In the genomic region with DNA sequence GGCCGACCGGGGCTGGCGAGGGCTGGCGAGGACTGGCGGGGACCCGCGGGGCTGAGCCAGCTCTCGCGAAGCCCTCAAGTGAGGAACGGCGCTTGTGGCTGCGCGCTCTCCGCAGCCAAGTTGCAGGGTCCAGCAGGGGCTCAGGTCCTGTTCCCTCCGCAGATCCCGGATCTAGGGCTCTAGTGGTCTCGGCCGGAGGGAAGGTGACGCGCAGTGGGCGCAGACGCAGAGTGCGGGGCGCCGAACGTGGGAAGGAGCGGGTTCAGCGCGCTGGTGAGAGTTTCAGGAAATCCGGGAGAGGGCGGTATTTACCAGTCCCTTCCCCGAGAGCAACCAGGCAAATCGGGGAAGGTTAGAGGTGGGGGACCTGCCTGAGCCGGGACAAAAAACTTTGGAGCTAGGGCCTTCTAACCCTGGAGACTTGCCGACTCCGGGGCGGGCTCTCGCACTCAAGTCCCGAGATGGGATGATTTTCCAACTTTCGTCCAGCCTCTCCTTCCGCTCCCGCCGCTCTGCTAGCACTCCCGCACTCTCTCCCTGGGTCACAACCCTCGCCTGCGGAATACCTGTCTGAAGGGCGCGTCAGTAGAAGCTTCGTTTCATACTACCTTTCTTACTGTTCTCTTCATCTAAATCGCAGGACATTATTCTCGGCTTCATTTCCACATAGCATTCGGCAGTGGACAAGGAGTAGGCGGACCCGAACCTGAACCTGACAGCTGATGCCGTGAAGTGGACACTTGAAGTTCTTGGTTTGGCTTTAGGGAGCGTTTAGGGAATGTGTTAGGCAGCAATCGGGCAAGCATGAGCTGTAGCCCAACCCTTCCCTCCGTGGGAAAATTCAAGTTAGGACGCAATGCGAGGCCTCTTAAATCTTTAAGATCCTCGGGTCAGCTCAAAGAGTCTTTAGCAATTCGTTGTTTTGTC, we compare ENCODE assay signal across 1 cellular context.
A peak's percentile ranks its signal among the peaks of the same experiment; 100 is the strongest.
TF ChIP-seq lines count a peak whose summit lies in the region.

No MANE protein-coding gene starts in this region.

TF ChIP-seq in HepG2, 621 proteins besides CTCF, POLR2A, EP300 and RAD21 (continued from another document and continues in another):
- TF ChIP-seq, protein P1, sequence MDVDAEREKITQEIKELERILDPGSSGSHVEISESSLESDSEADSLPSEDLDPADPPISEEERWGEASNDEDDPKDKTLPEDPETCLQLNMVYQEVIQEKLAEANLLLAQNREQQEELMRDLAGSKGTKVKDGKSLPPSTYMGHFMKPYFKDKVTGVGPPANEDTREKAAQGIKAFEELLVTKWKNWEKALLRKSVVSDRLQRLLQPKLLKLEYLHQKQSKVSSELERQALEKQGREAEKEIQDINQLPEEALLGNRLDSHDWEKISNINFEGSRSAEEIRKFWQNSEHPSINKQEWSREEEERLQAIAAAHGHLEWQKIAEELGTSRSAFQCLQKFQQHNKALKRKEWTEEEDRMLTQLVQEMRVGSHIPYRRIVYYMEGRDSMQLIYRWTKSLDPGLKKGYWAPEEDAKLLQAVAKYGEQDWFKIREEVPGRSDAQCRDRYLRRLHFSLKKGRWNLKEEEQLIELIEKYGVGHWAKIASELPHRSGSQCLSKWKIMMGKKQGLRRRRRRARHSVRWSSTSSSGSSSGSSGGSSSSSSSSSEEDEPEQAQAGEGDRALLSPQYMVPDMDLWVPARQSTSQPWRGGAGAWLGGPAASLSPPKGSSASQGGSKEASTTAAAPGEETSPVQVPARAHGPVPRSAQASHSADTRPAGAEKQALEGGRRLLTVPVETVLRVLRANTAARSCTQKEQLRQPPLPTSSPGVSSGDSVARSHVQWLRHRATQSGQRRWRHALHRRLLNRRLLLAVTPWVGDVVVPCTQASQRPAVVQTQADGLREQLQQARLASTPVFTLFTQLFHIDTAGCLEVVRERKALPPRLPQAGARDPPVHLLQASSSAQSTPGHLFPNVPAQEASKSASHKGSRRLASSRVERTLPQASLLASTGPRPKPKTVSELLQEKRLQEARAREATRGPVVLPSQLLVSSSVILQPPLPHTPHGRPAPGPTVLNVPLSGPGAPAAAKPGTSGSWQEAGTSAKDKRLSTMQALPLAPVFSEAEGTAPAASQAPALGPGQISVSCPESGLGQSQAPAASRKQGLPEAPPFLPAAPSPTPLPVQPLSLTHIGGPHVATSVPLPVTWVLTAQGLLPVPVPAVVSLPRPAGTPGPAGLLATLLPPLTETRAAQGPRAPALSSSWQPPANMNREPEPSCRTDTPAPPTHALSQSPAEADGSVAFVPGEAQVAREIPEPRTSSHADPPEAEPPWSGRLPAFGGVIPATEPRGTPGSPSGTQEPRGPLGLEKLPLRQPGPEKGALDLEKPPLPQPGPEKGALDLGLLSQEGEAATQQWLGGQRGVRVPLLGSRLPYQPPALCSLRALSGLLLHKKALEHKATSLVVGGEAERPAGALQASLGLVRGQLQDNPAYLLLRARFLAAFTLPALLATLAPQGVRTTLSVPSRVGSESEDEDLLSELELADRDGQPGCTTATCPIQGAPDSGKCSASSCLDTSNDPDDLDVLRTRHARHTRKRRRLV (CRISPR knock-in tag; IDR thresholded peaks at IDR 0.05), result no peak
- TF ChIP-seq ETV5 (CRISPR knock-in tag; IDR thresholded peaks at IDR 0.05; ENCODE audit: borderline replicate concordance) (0 out of 2 replicates have a peak, but pooled peaks have one; percentile 36), LCORL (IDR thresholded peaks at IDR 0.05) (no peak), LCORL (CRISPR knock-in tag; IDR thresholded peaks at IDR 0.05) (peak; percentile 59; the same call in 1 of the 2 replicates), SALL2 (CRISPR knock-in tag; IDR thresholded peaks at IDR 0.05) (peak; percentile 70; the same call in 1 of the 2 replicates), FLYWCH1 (CRISPR knock-in tag; IDR thresholded peaks at IDR 0.05) (no peak), ZNF543 (CRISPR knock-in tag; IDR thresholded peaks at IDR 0.05) (no peak), NR2F6 (IDR thresholded peaks at IDR 0.05) (no peak), NR2F6 (CRISPR knock-in tag; IDR thresholded peaks at IDR 0.05) (0 out of 2 replicates have a peak, but pooled peaks have one; percentile 21), SETDB1 (CRISPR knock-in tag; IDR thresholded peaks at IDR 0.05; ENCODE audit: borderline replicate concordance) (no peak), MBD4 (IDR thresholded peaks at IDR 0.05; ENCODE audit: borderline replicate concordance, low read length) (no peak), ARID2 (CRISPR knock-in tag; IDR thresholded peaks at IDR 0.05; ENCODE audit: borderline replicate concordance) (peak; percentile 88), ZNF446 (CRISPR knock-in tag; IDR thresholded peaks at IDR 0.05) (no peak), ZFP41 (CRISPR knock-in tag; IDR thresholded peaks at IDR 0.05; ENCODE audit: borderline replicate concordance) (no peak), PAF1 (CRISPR knock-in tag; IDR thresholded peaks at IDR 0.05) (no peak), TBX2 (CRISPR knock-in tag; IDR thresholded peaks at IDR 0.05; ENCODE audit: borderline replicate concordance) (peak; percentile 41; the same call in 1 of the 2 replicates), RORA (CRISPR knock-in tag; IDR thresholded peaks at IDR 0.05) (no peak), ZNF382 (CRISPR knock-in tag; IDR thresholded peaks at IDR 0.05; ENCODE audit: borderline replicate concordance) (no peak), ZNF460 (CRISPR knock-in tag; IDR thresholded peaks at IDR 0.05; ENCODE audit: borderline replicate concordance) (no peak), ZNF724P (CRISPR knock-in tag; IDR thresholded peaks at IDR 0.05; ENCODE audit: borderline replicate concordance) (peak; percentile 88; the same call in 1 of the 2 replicates), SCMH1 (CRISPR knock-in tag; IDR thresholded peaks at IDR 0.05; ENCODE audit: borderline replicate concordance) (no peak), HOXA3 (CRISPR knock-in tag; IDR thresholded peaks at IDR 0.05) (peak; percentile 43; the same call in 1 of the 2 replicates), ZNF251 (CRISPR knock-in tag; IDR thresholded peaks at IDR 0.05) (no peak), KDM4B (CRISPR knock-in tag; IDR thresholded peaks at IDR 0.05) (no peak), DNMT3B (CRISPR knock-in tag; conservative IDR thresholded peaks at IDR 0.05) (no peak), TGIF2 (CRISPR knock-in tag; IDR thresholded peaks at IDR 0.05) (no peak), AGO2 (optimal IDR thresholded peaks at IDR 0.05; ENCODE audit: low read depth, low read length) (no peak), RCOR2 (CRISPR knock-in tag; IDR thresholded peaks at IDR 0.05) (no peak), ZBTB1 (CRISPR knock-in tag; IDR thresholded peaks at IDR 0.05; ENCODE audit: borderline replicate concordance) (no peak), ZNF367 (CRISPR knock-in tag; IDR thresholded peaks at IDR 0.05; ENCODE audit: borderline replicate concordance) (no peak), HNF4G (IDR thresholded peaks at IDR 0.05; ENCODE audit: borderline replicate concordance, low read depth, low read length) (no peak), HNF4G (CRISPR knock-in tag; IDR thresholded peaks at IDR 0.05; ENCODE audit: borderline replicate concordance, low read depth) (no peak), ZNF44 (CRISPR knock-in tag; IDR thresholded peaks at IDR 0.05) (no peak), ZNF773 (CRISPR knock-in tag; IDR thresholded peaks at IDR 0.05; ENCODE audit: borderline replicate concordance) (no peak)
- TF ChIP-seq, protein P2, sequence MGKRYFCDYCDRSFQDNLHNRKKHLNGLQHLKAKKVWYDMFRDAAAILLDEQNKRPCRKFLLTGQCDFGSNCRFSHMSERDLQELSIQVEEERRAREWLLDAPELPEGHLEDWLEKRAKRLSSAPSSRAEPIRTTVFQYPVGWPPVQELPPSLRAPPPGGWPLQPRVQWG (CRISPR knock-in tag; IDR thresholded peaks at IDR 0.05; ENCODE audit: borderline replicate concordance, low read depth), result no peak
- TF ChIP-seq, protein P3, sequence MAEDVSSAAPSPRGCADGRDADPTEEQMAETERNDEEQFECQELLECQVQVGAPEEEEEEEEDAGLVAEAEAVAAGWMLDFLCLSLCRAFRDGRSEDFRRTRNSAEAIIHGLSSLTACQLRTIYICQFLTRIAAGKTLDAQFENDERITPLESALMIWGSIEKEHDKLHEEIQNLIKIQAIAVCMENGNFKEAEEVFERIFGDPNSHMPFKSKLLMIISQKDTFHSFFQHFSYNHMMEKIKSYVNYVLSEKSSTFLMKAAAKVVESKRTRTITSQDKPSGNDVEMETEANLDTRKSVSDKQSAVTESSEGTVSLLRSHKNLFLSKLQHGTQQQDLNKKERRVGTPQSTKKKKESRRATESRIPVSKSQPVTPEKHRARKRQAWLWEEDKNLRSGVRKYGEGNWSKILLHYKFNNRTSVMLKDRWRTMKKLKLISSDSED (CRISPR knock-in tag; IDR thresholded peaks at IDR 0.05), result no peak
- TF ChIP-seq, protein P4, sequence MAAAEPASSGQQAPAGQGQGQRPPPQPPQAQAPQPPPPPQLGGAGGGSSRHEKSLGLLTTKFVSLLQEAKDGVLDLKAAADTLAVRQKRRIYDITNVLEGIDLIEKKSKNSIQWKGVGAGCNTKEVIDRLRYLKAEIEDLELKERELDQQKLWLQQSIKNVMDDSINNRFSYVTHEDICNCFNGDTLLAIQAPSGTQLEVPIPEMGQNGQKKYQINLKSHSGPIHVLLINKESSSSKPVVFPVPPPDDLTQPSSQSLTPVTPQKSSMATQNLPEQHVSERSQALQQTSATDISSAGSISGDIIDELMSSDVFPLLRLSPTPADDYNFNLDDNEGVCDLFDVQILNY (CRISPR knock-in tag; conservative IDR thresholded peaks at IDR 0.05), result no peak
- TF ChIP-seq, protein P5, sequence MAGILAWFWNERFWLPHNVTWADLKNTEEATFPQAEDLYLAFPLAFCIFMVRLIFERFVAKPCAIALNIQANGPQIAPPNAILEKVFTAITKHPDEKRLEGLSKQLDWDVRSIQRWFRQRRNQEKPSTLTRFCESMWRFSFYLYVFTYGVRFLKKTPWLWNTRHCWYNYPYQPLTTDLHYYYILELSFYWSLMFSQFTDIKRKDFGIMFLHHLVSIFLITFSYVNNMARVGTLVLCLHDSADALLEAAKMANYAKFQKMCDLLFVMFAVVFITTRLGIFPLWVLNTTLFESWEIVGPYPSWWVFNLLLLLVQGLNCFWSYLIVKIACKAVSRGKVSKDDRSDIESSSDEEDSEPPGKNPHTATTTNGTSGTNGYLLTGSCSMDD (CRISPR knock-in tag; IDR thresholded peaks at IDR 0.05), result no peak
- TF ChIP-seq, protein P6, sequence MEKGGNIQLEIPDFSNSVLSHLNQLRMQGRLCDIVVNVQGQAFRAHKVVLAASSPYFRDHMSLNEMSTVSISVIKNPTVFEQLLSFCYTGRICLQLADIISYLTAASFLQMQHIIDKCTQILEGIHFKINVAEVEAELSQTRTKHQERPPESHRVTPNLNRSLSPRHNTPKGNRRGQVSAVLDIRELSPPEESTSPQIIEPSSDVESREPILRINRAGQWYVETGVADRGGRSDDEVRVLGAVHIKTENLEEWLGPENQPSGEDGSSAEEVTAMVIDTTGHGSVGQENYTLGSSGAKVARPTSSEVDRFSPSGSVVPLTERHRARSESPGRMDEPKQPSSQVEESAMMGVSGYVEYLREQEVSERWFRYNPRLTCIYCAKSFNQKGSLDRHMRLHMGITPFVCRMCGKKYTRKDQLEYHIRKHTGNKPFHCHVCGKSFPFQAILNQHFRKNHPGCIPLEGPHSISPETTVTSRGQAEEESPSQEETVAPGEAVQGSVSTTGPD (CRISPR knock-in tag; IDR thresholded peaks at IDR 0.05), result no peak
- TF ChIP-seq, protein P7, sequence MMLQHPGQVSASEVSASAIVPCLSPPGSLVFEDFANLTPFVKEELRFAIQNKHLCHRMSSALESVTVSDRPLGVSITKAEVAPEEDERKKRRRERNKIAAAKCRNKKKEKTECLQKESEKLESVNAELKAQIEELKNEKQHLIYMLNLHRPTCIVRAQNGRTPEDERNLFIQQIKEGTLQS (CRISPR knock-in tag; IDR thresholded peaks at IDR 0.05), result no peak; the same call in 1 of the 2 replicates
- TF ChIP-seq, protein P8, sequence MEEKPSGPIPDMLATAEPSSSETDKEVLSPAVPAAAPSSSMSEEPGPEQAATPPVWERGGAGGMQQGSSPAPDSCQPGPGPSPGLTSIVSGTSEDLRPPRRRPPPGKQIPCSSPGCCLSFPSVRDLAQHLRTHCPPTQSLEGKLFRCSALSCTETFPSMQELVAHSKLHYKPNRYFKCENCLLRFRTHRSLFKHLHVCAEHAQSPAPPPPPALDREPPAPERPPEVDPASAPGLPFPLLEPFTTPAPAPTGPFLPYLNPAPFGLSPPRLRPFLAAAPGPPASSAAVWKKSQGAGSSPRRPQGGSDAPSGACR (CRISPR knock-in tag; IDR thresholded peaks at IDR 0.05), result 0 out of 2 replicates have a peak, but pooled peaks have one; percentile 38
- TF ChIP-seq, protein P9, sequence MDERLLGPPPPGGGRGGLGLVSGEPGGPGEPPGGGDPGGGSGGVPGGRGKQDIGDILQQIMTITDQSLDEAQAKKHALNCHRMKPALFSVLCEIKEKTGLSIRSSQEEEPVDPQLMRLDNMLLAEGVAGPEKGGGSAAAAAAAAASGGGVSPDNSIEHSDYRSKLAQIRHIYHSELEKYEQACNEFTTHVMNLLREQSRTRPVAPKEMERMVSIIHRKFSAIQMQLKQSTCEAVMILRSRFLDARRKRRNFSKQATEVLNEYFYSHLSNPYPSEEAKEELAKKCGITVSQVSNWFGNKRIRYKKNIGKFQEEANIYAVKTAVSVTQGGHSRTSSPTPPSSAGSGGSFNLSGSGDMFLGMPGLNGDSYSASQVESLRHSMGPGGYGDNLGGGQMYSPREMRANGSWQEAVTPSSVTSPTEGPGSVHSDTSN (CRISPR knock-in tag; IDR thresholded peaks at IDR 0.05), result no peak
- TF ChIP-seq, protein P10, sequence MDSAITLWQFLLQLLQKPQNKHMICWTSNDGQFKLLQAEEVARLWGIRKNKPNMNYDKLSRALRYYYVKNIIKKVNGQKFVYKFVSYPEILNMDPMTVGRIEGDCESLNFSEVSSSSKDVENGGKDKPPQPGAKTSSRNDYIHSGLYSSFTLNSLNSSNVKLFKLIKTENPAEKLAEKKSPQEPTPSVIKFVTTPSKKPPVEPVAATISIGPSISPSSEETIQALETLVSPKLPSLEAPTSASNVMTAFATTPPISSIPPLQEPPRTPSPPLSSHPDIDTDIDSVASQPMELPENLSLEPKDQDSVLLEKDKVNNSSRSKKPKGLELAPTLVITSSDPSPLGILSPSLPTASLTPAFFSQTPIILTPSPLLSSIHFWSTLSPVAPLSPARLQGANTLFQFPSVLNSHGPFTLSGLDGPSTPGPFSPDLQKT (CRISPR knock-in tag; IDR thresholded peaks at IDR 0.05; ENCODE audit: borderline replicate concordance), result no peak
- TF ChIP-seq, protein P11, sequence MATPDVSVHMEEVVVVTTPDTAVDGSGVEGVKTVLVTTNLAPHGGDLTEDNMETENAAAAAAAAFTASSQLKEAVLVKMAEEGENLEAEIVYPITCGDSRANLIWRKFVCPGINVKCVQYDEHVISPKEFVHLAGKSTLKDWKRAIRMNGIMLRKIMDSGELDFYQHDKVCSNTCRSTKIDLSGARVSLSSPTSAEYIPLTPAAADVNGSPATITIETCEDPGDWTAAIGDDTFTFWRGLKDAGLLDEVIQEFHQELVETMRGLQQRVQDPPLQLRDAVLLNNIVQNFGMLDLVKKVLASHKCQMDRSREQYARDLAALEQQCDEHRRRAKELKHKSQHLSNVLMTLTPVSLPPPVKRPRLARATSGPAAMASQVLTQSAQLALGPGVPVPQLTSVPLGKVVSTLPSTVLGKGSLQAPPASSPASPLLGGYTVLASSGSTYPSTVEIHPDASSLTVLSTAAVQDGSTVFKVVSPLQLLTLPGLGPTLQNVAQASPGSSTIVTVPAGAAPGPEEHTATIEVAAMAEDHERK (CRISPR knock-in tag; IDR thresholded peaks at IDR 0.05; ENCODE audit: low read depth), result no peak
